In the genomic region with DNA sequence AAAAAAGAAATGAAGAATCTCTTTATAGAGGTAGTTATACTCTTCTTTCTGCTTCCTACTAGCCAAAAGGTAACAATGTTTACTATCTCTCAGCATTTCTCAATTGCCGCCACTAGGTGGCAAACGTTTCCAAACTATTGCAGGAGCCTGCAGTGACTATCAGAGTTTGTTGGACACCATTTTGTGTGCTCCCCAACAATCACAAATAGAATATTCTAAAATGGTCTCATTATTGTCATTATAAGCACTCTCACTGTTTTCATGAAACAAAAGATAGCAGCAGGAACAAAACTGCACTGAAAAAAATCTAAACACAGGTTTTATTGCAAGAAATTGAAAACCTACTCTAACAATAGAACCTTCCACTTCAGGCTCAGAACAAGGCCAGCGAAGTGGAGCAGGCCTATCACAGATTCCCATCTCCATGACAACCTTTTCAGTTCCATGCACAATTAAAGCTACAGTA, we compare ENCODE assay signal across 8 cellular contexts.
DNase-seq lines count a peak whose midpoint lies in the region; ATAC-seq, FAIRE-seq and TF ChIP-seq lines count a peak whose summit lies in the region.

No MANE protein-coding gene starts in this region.

- peak; percentile 98 for FAIRE-seq in G401.6 (lab: Jason Lieb, UNC)
- FAIRE-seq in H54 (lab: Jason Lieb, UNC) = peak; percentile 82

- no peaks in the 10 kb centered on the region for H3K9me3 Mint-ChIP-seq in activated T-helper 17 cell treated with anti-CD3 and anti-CD28 coated beads, Interleukin-2, amount 50 U/mL, for 72 hours

- TF ChIP-seq CTCF in Peyer's patch (IDR thresholded peaks at IDR 0.05) (peak; percentile 25 to 79 (median 75)), foreskin fibroblast (IDR thresholded peaks at IDR 0.05; ENCODE audit: low read depth, low read length) (peak; percentile 64), tibial artery (IDR thresholded peaks at IDR 0.05) (peak; percentile 66 to 74)

- intact Hi-C loops in tibial artery (cut with DNase I; ENCODE audit: low total_unique reads) = no loop called here

- H3K27me3 Mint-ChIP-seq in activated T-helper 17 cell treated with anti-CD3 and anti-CD28 coated beads, Interleukin-2, amount 50 U/mL, for 72 hours = no peaks in the 10 kb centered on the region

- peak; percentile 75 for ATAC-seq in activated T-helper 17 cell treated with anti-CD3 and anti-CD28 coated beads, Interleukin-2, amount 50 U/mL, for 72 hours (replicated peaks)

- no peak for TF ChIP-seq POLR2A in H54 (IDR thresholded peaks at IDR 0.05; ENCODE audit: low read depth, low read length)
- no peak for TF ChIP-seq POLR2A in Peyer's patch (IDR thresholded peaks at IDR 0.05)

- no peak overlapping the region for H3K27ac ChIP-seq in Peyer's patch
- no peak overlapping the region for H3K27ac ChIP-seq in tibial artery

- H3K4me3 ChIP-seq in Peyer's patch = no peak overlapping the region
- H3K4me3 ChIP-seq in foreskin fibroblast (ENCODE audit: low read depth in 1 of 2, low read length in 2 of 2) = no peak overlapping the region
- H3K4me3 ChIP-seq in tibial artery = no peak overlapping the region

- H3K27me3 ChIP-seq in Peyer's patch = no peaks in the 10 kb centered on the region
- H3K27me3 ChIP-seq in tibial artery = no peaks in the 10 kb centered on the region

- peak; percentile 5 for DNase-seq in H54 (ENCODE audit: insufficient read length, low spot score)
- DNase-seq in LHCN-M2 (ENCODE audit: low read depth) = peak; percentile 82
- DNase-seq in Peyer's patch = peak in 2 of 3 donors; percentile 52 to 86
- DNase-seq in foreskin fibroblast = peak; percentile 50 to 84
- DNase-seq in occipital lobe (lab: John Stamatoyannopoulos, UW) = peak; percentile 62
- DNase-seq in tibial artery = peak; percentile 67 to 80

- H3K36me3 ChIP-seq in Peyer's patch (no peaks in the 10 kb centered on the region), tibial artery (no peaks in the 10 kb centered on the region)

- no peak overlapping the region for H3K4me3 Mint-ChIP-seq in activated T-helper 17 cell treated with anti-CD3 and anti-CD28 coated beads, Interleukin-2, amount 50 U/mL, for 72 hours

- no peaks in the 10 kb centered on the region for H3K4me1 ChIP-seq in Peyer's patch
- H3K4me1 ChIP-seq in tibial artery = no peaks in the 10 kb centered on the region

- H3K36me3 Mint-ChIP-seq in activated T-helper 17 cell treated with anti-CD3 and anti-CD28 coated beads, Interleukin-2, amount 50 U/mL, for 72 hours (ENCODE audit: low read depth) = no peaks in the 10 kb centered on the region

- no peak overlapping the region for H3K27ac Mint-ChIP-seq in activated T-helper 17 cell treated with anti-CD3 and anti-CD28 coated beads, Interleukin-2, amount 50 U/mL, for 72 hours

- H3K4me1 Mint-ChIP-seq in activated T-helper 17 cell treated with anti-CD3 and anti-CD28 coated beads, Interleukin-2, amount 50 U/mL, for 72 hours = no peaks in the 10 kb centered on the region

- no peaks in the 10 kb centered on the region for H3K9me3 ChIP-seq in Peyer's patch
- H3K9me3 ChIP-seq in tibial artery = no peaks in the 10 kb centered on the region

Comparison
In these comparisons a context has a peak if more than half of its experiments do, and no peak if none do; other contexts are left out.
1. DNase-seq: peak in every context shown above with its lines; median percentile 82 in LHCN-M2; 74 in tibial artery; 69 in Peyer's patch; 67 in foreskin fibroblast; 62 in occipital lobe; 5 in H54.